In the genomic region with DNA sequence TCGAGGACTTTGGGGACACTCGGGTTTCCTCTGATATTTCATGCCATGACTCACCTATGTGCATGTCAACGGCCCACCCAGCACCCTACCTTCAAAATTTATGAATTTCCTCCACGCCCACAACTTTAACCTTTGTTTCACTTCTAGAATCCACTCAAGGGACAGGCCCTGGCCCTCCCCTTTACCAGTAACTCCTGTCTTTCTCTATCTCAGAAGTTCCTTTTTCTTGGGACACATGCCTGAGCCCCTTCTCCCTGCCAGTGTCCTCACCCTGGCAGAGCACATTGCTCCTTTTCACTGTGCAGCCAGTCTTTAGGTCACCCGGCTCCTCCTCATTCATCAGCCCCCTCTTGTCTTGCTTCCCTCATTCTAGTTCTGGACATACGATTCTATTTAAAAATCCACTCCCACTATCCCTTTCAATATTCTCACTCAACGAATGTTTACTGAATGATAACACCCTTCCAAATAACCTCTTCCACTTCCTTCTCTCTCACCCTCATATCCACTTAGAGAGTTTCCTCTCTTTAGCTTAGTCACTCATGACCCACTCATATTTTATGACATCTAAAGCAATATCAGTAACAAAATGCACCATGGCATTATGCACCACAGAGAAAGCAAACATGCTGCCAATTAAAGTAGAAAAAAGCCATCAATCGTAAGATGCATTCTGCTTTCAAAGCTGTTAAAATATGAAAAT, we compare ENCODE assay signal across 9 cellular contexts.
DNase-seq lines count a peak whose midpoint lies in the region; ATAC-seq and TF ChIP-seq lines count a peak whose summit lies in the region.
"Had no signal": no experiment of that assay in that cellular context is flagged by ENCODE, and none has a peak within 500 bp of the region (broad histone marks: within the 10 kb centered on the region; RNA-seq: fewer than 3 reads in every experiment).

No MANE protein-coding gene starts in this region.

- no peak overlapping the region for H3K27ac ChIP-seq in A673 (ENCODE audit: low read depth, low read length, poor library complexity, severe bottlenecking)
- H3K27ac ChIP-seq in ovary = no peak overlapping the region
- H3K27ac ChIP-seq in SJCRH30 = no peak overlapping the region
- H3K27ac ChIP-seq: KMS-11 had no signal

- TF ChIP-seq POLR2A in ovary (IDR thresholded peaks at IDR 0.05) = no peak

- CTCF ChIA-PET in A673 (lab: Charles Lee) = interaction anchor here (0.6 kb wide), 1 partner anchor 105 kb away, joined by 3 read pairs; no protein-coding TSS in a partner anchor

- no peaks in the 10 kb centered on the region for H3K36me3 ChIP-seq in A673 (ENCODE audit: insufficient read depth, low read length, poor library complexity, severe bottlenecking)
- no peaks in the 10 kb centered on the region for H3K36me3 ChIP-seq in ovary
- H3K36me3 ChIP-seq in SJCRH30 = no peaks in the 10 kb centered on the region

- H3K9me3 ChIP-seq in A673 (ENCODE audit: low read depth, low read length, poor library complexity, severe bottlenecking) (no peaks in the 10 kb centered on the region), ovary (no peaks in the 10 kb centered on the region), SJCRH30 (replicated peaks) (no peaks in the 10 kb centered on the region)

- H3K4me1 ChIP-seq in A673 (ENCODE audit: insufficient read depth, low read length, poor library complexity, severe bottlenecking) (peaks cover 13% of the 10 kb centered on the region), ovary (ENCODE audit: insufficient read depth) (peaks cover 3% of the 10 kb centered on the region), SJCRH30 (no peaks in the 10 kb centered on the region)

- DNase-seq in A673 (ENCODE audit: low spot score) = peak; percentile 78
- peak; percentile 27 for DNase-seq in dedifferentiated amniotic fluid mesenchymal stem cell (ENCODE audit: extremely low spot score)
- DNase-seq in H4 (ENCODE audit: low spot score) = no peak
- DNase-seq in iPS-NIHi11 (ENCODE audit: low spot score) = no peak
- no peak for DNase-seq in ovary
- DNase-seq in SJCRH30 = no peak

- WGBS in ovary, 3 donors = 68% methylated on average over 8 of the region's 8 CpGs

- no peak overlapping the region for H3K4me3 ChIP-seq in A673 (ENCODE audit: low read depth, low read length, poor library complexity, severe bottlenecking)
- H3K4me3 ChIP-seq in ovary = no peak overlapping the region
- H3K4me3 ChIP-seq in SJCRH30 = no peak overlapping the region

- no TSS peak for BruUV-seq in A673 (replicated peaks; lab: Mats Ljungman, UMichigan)

- POLR2A ChIA-PET in A673 (lab: Charles Lee; ENCODE audit: low non-redundant PET) = interaction anchor here (0.7 kb wide), 1 partner anchor 16 kb away, joined by 3 read pairs; no protein-coding TSS in a partner anchor

- TF ChIP-seq EP300 in ovary (IDR thresholded peaks at IDR 0.05) = no peak

- TF ChIP-seq CTCF in A673 (conservative IDR thresholded peaks at IDR 0.05; ENCODE audit: low read depth, low read length) (no peak), ovary (IDR thresholded peaks at IDR 0.05) (no peak)

- ATAC-seq in GM19035 (IDR thresholded peaks at IDR 0.05; ENCODE audit: unreplicated experiment) (peak; percentile 66), HG03565 (IDR thresholded peaks at IDR 0.05; ENCODE audit: unreplicated experiment) (peak; percentile 72)

- H3K27me3 ChIP-seq in A673 (replicated peaks; ENCODE audit: insufficient read depth, low read depth, low read length, poor library complexity) (peaks cover 4% of the 10 kb centered on the region), ovary (no peaks in the 10 kb centered on the region), SJCRH30 (no peaks in the 10 kb centered on the region)

- intact Hi-C loops in A673 (cut with micrococcal nuclease; ENCODE audit: unreplicated experiment) = no loop called here
- intact Hi-C loops in ovary (cut with DNase I) = loop anchor here in 1 of 4 donors (10.0 kb wide), 1 partner anchor 183 kb away; no protein-coding TSS in a partner anchor

Comparison
In these comparisons a context has a peak if more than half of its experiments do, and no peak if none do; other contexts are left out.
1. DNase-seq: peak in A673 (single experiment) and dedifferentiated amniotic fluid mesenchymal stem cell (single experiment); none in H4 (single experiment), iPS-NIHi11 (single experiment), ovary (0 of 5) and SJCRH30 (0 of 2).